In the genomic region with DNA sequence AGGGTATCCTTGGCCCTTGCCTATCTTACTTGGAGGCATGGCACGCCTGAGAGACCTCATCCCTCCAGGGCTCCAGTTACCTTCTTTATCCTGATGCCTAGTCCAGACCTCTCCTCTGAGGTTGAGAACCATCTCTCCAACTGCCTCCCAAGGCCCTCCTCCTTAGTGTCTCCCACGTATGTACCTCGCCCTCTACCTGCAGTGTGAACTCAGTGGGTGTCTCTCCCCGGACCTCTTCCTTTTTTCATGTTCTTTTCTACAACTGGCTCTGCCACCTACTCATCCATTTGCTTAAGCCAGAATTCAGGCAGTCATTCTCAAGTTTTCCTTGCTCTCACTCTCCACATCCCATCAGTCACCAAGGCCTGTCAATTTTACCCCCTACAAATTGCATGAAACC, we compare ENCODE assay signal across 3 cellular contexts. TPM values are rescaled to one million over a fixed set of nuclear protein-coding genes. Genes with fewer than 3 reads are reported as not detected.
"Had no signal": no experiment of that assay in that cellular context is flagged by ENCODE, and none has a peak within 500 bp of the region (broad histone marks: within the 10 kb centered on the region; RNA-seq: fewer than 3 reads in every experiment).

No MANE protein-coding gene starts in this region.

- ATAC-seq: GM12878 had no signal

- H3K4me3 ChIP-seq: GM12878 had no signal

- DNase-seq: GDM1, GF-D8 had no signal

RNA-seq across cellular contexts. Expression of a gene that starts 45.3 kb away (rescaled TPM):
- total RNA-seq: GM12878 had no signal
